Comparison of ENCODE assay signal across 8 cellular contexts in genomic region chr14:20613094-20614037, GRCh38. TPM values are rescaled to one million over a fixed set of nuclear protein-coding genes. Genes with fewer than 3 reads are reported as not detected.
DNase-seq lines count a peak whose midpoint lies in the region; ATAC-seq, FAIRE-seq and TF ChIP-seq lines count a peak whose summit lies in the region.

No MANE protein-coding gene starts in this region.

- H3F3A ChIP-seq in OCI-LY1 (ENCODE audit: insufficient read depth, low read length): peaks cover 8% of the 10 kb centered on the region

- H3K9ac ChIP-seq in HUES6 (ENCODE audit: low read length): peak overlapping the region; percentile 83
- peak overlapping the region; percentile 16; the same call in 1 of the 2 replicates for H3K9ac ChIP-seq in OCI-LY1 (ENCODE audit: low read length)
- H3K9ac ChIP-seq in mucosa of rectum (ENCODE audit: low read depth in 1 of 2, low read length in 2 of 2): peak overlapping the region; percentile 70 to 78

- H3K9me3 ChIP-seq in HUES6 (ENCODE audit: control insufficient read depth, insufficient read depth, low read depth, low read length) (no peaks in the 10 kb centered on the region), OCI-LY1 (ENCODE audit: low read length) (no peaks in the 10 kb centered on the region), esophagus (ENCODE audit: control insufficient read depth in 2 of 2, insufficient read depth in 1 of 2, low read depth in 1 of 2, low read length in 1 of 2) (no peaks in the 10 kb centered on the region), mucosa of rectum (ENCODE audit: control insufficient read depth in 2 of 2, low read length in 2 of 2) (no peaks in the 10 kb centered on the region)

- no peak overlapping the region for H2AFZ ChIP-seq in OCI-LY1 (ENCODE audit: low read length)

- no peaks in the 10 kb centered on the region for H4K20me1 ChIP-seq in OCI-LY1 (ENCODE audit: insufficient read depth, low read length)

- H3K4me1 ChIP-seq in HUES6 (ENCODE audit: control insufficient read depth, insufficient read depth, low read length): peaks cover 8% of the 10 kb centered on the region; the same call in 1 of the 2 replicates
- peaks cover 48% of the 10 kb centered on the region for H3K4me1 ChIP-seq in OCI-LY1 (ENCODE audit: insufficient read depth, low read length, severe bottlenecking)
- no peaks in the 10 kb centered on the region for H3K4me1 ChIP-seq in esophagus (ENCODE audit: control insufficient read depth in 2 of 2, insufficient read depth in 2 of 2, low read length in 1 of 2)
- H3K4me1 ChIP-seq in mucosa of rectum (ENCODE audit: control insufficient read depth in 2 of 2, insufficient read depth in 2 of 2, low read length in 2 of 2): peaks cover 0 to 15% of the 10 kb centered on the region in 2 donors

- H3K27me3 ChIP-seq in HUES6 (ENCODE audit: control insufficient read depth, insufficient read depth, low read length) (no peaks in the 10 kb centered on the region), OCI-LY1 (ENCODE audit: insufficient read depth, low read length) (no peaks in the 10 kb centered on the region), esophagus (ENCODE audit: control insufficient read depth in 1 of 2, insufficient read depth in 2 of 2, low read length in 2 of 2) (no peaks in the 10 kb centered on the region), mucosa of rectum (ENCODE audit: control insufficient read depth in 2 of 2, insufficient read depth in 2 of 2, low read length in 2 of 2) (no peaks in the 10 kb centered on the region)

- H3K36me3 ChIP-seq in HUES6 (ENCODE audit: control insufficient read depth, insufficient read depth, low read length): no peaks in the 10 kb centered on the region
- no peaks in the 10 kb centered on the region for H3K36me3 ChIP-seq in OCI-LY1 (ENCODE audit: insufficient read depth, low read length)
- no peaks in the 10 kb centered on the region for H3K36me3 ChIP-seq in esophagus (ENCODE audit: control insufficient read depth in 2 of 2, insufficient read depth in 2 of 2, low read length in 1 of 2)
- H3K36me3 ChIP-seq in mucosa of rectum (ENCODE audit: control insufficient read depth in 2 of 2, insufficient read depth in 2 of 2, low read length in 2 of 2): no peaks in the 10 kb centered on the region

- peak; percentile 58 for TF ChIP-seq CTCF in D721Med (IDR thresholded peaks at IDR 0.05; ENCODE audit: insufficient read depth, missing control alignments)
- TF ChIP-seq CTCF in OCI-LY1 (IDR thresholded peaks at IDR 0.05; ENCODE audit: low read length): peak; percentile 54; the same call in 1 of the 2 replicates

- H3K4me2 ChIP-seq in OCI-LY1 (ENCODE audit: low read length): peak overlapping the region; percentile 78

- 0 out of 2 replicates have a peak overlapping the region, but pooled peaks have one; percentile 8 for H3K27ac ChIP-seq in HUES6 (ENCODE audit: low read depth, low read length)
- H3K27ac ChIP-seq in OCI-LY1 (ENCODE audit: low read depth, low read length, poor library complexity, severe bottlenecking): no peak overlapping the region
- peak overlapping the region; percentile 58 to 88 for H3K27ac ChIP-seq in esophagus (ENCODE audit: low read depth in 2 of 2, low read length in 1 of 2)
- peak overlapping the region; percentile 74 to 77 for H3K27ac ChIP-seq in mucosa of rectum (ENCODE audit: low read depth in 2 of 2, low read length in 2 of 2)

- H3K79me2 ChIP-seq in OCI-LY1 (ENCODE audit: insufficient read depth, low read length): no peaks in the 10 kb centered on the region

- FAIRE-seq in D721Med (lab: Jason Lieb, UNC): no peak

- no peaks in the 10 kb centered on the region for H3K9me2 ChIP-seq in OCI-LY1 (ENCODE audit: low read depth, low read length)

- DNase-seq in D721Med (ENCODE audit: insufficient read length, low spot score): no peak
- DNase-seq in activated T-cell treated with anti-CD3 and anti-CD28 coated beads for 24 hours (ENCODE audit: low read depth): peak; percentile 85
- DNase-seq in stimulated activated CD8-positive, alpha-beta memory T cell treated with anti-CD3 and anti-CD28 coated beads, Interleukin-4, amount 100 ng/mL, for 4 hours (ENCODE audit: low read depth in 2 of 2, low spot score in 1 of 2): peak; percentile 73 to 75

- H3K4me3 ChIP-seq in HUES6 (ENCODE audit: low read depth, low read length): peak overlapping the region; percentile 95
- peak overlapping the region; percentile 58 for H3K4me3 ChIP-seq in OCI-LY1 (ENCODE audit: low read depth, low read length, poor library complexity, severe bottlenecking)
- peak overlapping the region; percentile 28 to 57 for H3K4me3 ChIP-seq in esophagus (ENCODE audit: low read depth in 1 of 2, low read length in 2 of 2)
- H3K4me3 ChIP-seq in mucosa of rectum (ENCODE audit: low read length in 2 of 2): peak overlapping the region; percentile 71 to 93

- peak; percentile 61 for ATAC-seq in GM21526 (IDR thresholded peaks at IDR 0.05; ENCODE audit: low FRiP score, unreplicated experiment)

- WGBS in esophagus, 2 donors: 1% methylated on average over 34 of the region's 34 CpGs

RNA-seq across cellular contexts. Expression of gene RNASE12, which starts 22.2 kb away (rescaled TPM):
- polyA plus RNA-seq in esophagus: not detected

RNA-seq across cellular contexts. Expression of gene RNASE11, which starts 25.6 kb away (rescaled TPM):
- not detected for polyA plus RNA-seq in esophagus

RNA-seq across cellular contexts. Expression of gene OR6S1, which starts 28.1 kb away (rescaled TPM):
- polyA plus RNA-seq in esophagus: not detected

RNA-seq across cellular contexts. Expression of gene RNASE9, which starts 52.5 kb away (rescaled TPM):
- not detected for polyA plus RNA-seq in esophagus

Comparison
In these comparisons a context has a peak if more than half of its experiments do, and no peak if none do; other contexts are left out.
1. H3K4me3 ChIP-seq: peak in every context shown above with its lines; median percentile 95 in HUES6; 82 in mucosa of rectum; 58 in OCI-LY1; 42 in esophagus.
2. H3K9ac ChIP-seq: peak in every context shown above with its lines; median percentile 83 in HUES6; 74 in mucosa of rectum; 16 in OCI-LY1.